Comparison of ENCODE assay signal across 8 cellular contexts in the genomic region with DNA sequence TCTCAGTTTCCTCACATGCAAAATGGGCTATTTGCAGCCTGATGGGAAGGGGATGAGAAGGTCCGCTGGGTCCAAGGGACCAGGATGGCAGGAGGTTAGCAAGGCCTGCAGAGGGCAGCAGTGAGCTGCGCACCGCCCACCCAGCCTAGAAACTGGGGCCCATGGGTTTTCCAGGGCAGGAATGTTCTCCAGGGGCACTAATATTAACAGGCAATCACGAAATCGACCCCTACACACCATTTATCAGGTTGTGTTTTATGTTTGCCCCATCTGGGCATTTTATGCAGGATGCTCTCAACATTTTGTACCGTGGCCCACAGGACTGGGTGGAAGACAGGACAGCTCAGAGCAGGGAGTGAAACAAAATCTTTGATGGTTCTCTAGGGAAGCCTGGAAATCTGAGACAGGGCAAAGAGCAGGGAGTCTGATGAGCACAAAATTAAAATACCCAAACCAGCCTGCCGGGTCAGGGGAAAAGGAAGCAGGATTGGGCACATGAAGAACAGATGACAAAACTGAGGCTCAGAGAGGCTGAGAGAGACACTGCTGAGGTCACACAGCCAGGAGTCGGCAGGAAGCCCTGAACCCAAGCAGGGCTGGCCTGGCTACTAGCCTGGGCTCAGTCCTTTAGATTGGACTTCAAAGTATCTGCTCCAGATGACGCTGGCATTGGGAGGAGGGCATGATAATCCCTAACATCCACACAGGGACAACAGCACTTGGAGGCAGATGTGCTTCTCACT. TPM values are rescaled to one million over a fixed set of nuclear protein-coding genes. Genes with fewer than 3 reads are reported as not detected.
DNase-seq lines count a peak whose midpoint lies in the region; ATAC-seq and TF ChIP-seq lines count a peak whose summit lies in the region.

No MANE protein-coding gene starts in this region.

- no peaks in the 10 kb centered on the region for H3K27me3 Mint-ChIP-seq in CD4-positive, CD25-positive, alpha-beta regulatory T cell

- no peaks in the 10 kb centered on the region for H3K27me3 ChIP-seq in CD4-positive, CD25-positive, alpha-beta regulatory T cell (ENCODE audit: control insufficient read depth, insufficient read depth, low read length)
- no peaks in the 10 kb centered on the region for H3K27me3 ChIP-seq in transverse colon

- no peak overlapping the region for H3K4me3 ChIP-seq in CD4-positive, CD25-positive, alpha-beta regulatory T cell (ENCODE audit: low read depth, low read length)
- no peak overlapping the region for H3K4me3 ChIP-seq in transverse colon

- intact Hi-C loops in transverse colon (cut with DNase I; ENCODE audit: low total_unique reads) = loop anchor here (2.0 kb wide), 1 partner anchor 104 kb away; no protein-coding TSS in a partner anchor

- peak; percentile 47 to 54 (median 47) for DNase-seq in CD4-positive, CD25-positive, alpha-beta regulatory T cell
- DNase-seq in HK-2 (ENCODE audit: unreplicated experiment) = peak; percentile 65
- DNase-seq in RPMI8226 = peak; percentile 61
- DNase-seq in activated gamma-delta T cell treated with anti-CD3 and anti-CD28 coated beads, Interleukin-2, amount 50 U/mL, for 16 hours (ENCODE audit: low read depth) = peak; percentile 50
- DNase-seq in fibroblast of the conjunctiva (ENCODE audit: low read depth) = peak; percentile 23
- DNase-seq in occipital lobe (lab: John Stamatoyannopoulos, UW) = peak; percentile 51
- peak; percentile 72 for DNase-seq in transverse colon

- in situ Hi-C loops in transverse colon (cut with MboI; ENCODE audit: low pct_ligation_motif_present in 1 of 4, low pct_unique_long_range_greater_than_20kb in 1 of 4, low sequenced_read_pairs in 3 of 4) = loop anchor here in 3 of 4 donors (5.0 to 10.0 kb wide), 2 partner anchors 104 to 106 kb away; no protein-coding TSS in a partner anchor

- peaks cover 7% of the 10 kb centered on the region for H3K36me3 Mint-ChIP-seq in CD4-positive, CD25-positive, alpha-beta regulatory T cell

- H3K36me3 ChIP-seq in CD4-positive, CD25-positive, alpha-beta regulatory T cell (ENCODE audit: control insufficient read depth, insufficient read depth, low read length) = no peaks in the 10 kb centered on the region
- no peaks in the 10 kb centered on the region for H3K36me3 ChIP-seq in transverse colon

- no peak for TF ChIP-seq EP300 in transverse colon (IDR thresholded peaks at IDR 0.05; ENCODE audit: low read depth)

- H3K4me1 Mint-ChIP-seq in CD4-positive, CD25-positive, alpha-beta regulatory T cell = peaks cover 6 to 43% (median 28%) of the 10 kb centered on the region in 4 donors

- peak; percentile 95 to 97 (median 96) for TF ChIP-seq CTCF in transverse colon (IDR thresholded peaks at IDR 0.05)

- no peak for TF ChIP-seq POLR2A in transverse colon (IDR thresholded peaks at IDR 0.05)

- H3K9me3 Mint-ChIP-seq in CD4-positive, CD25-positive, alpha-beta regulatory T cell = peaks cover 0 to 7% (median 0%) of the 10 kb centered on the region in 7 donors

- H3K4me1 ChIP-seq in CD4-positive, CD25-positive, alpha-beta regulatory T cell (ENCODE audit: control insufficient read depth, insufficient read depth, low read length, poor library complexity, severe bottlenecking) = peaks cover 44% of the 10 kb centered on the region
- peaks cover 10 to 50% (median 39%) of the 10 kb centered on the region in 4 donors for H3K4me1 ChIP-seq in transverse colon

- no peaks in the 10 kb centered on the region for H3K9me3 ChIP-seq in CD4-positive, CD25-positive, alpha-beta regulatory T cell (ENCODE audit: control insufficient read depth in 2 of 2, low read length in 2 of 2)
- H3K9me3 ChIP-seq in transverse colon = peaks cover 0 to 6% of the 10 kb centered on the region in 2 donors

- peak overlapping the region in 2 of 3 donors; percentile 75 to 84 for H3K27ac Mint-ChIP-seq in CD4-positive, CD25-positive, alpha-beta regulatory T cell

- H3K27ac ChIP-seq in CD4-positive, CD25-positive, alpha-beta regulatory T cell (ENCODE audit: insufficient read depth, low read length, poor library complexity, severe bottlenecking) = no peak overlapping the region
- peak overlapping the region; percentile 65 to 84 (median 80) for H3K27ac ChIP-seq in transverse colon

- peak; percentile 18 to 45 for ATAC-seq in CD4-positive, CD25-positive, alpha-beta regulatory T cell (ENCODE audit: low read depth in 2 of 2)
- ATAC-seq in HG03439 (IDR thresholded peaks at IDR 0.05; ENCODE audit: unreplicated experiment) = no peak

- peak overlapping the region; percentile 83 to 96 (median 90) for H3K4me3 Mint-ChIP-seq in CD4-positive, CD25-positive, alpha-beta regulatory T cell

- WGBS in transverse colon (ENCODE audit: low coverage in 1 of 2), 2 donors = 19 to 32% methylated on average over 4 to 9 of the region's 9 CpGs

RNA-seq across cellular contexts. Expression of a gene that starts 1.6 kb away (rescaled TPM):
- total RNA-seq in CD4-positive, CD25-positive, alpha-beta regulatory T cell = 66.3 TPM
- polyA plus RNA-seq in CD4-positive, CD25-positive, alpha-beta regulatory T cell = 1 to 10 TPM; 2.6 to 7.1 (median 2.8) TPM
- 53.2 TPM for total RNA-seq in occipital lobe
- 100 to 1,000 TPM in 2 of 4 donors, 10 to 100 TPM in 2; 36.9 to 514 (median 91.0) TPM for total RNA-seq in transverse colon

RNA-seq across cellular contexts. Expression of a gene that starts 33.4 kb away (rescaled TPM):
- total RNA-seq in CD4-positive, CD25-positive, alpha-beta regulatory T cell = 0.17 TPM
- polyA plus RNA-seq in CD4-positive, CD25-positive, alpha-beta regulatory T cell = under 1 TPM in 3 of 4 donors, not detected in 1; 0.42 to 0.61 (median 0.56) TPM
- 5.9 TPM for total RNA-seq in occipital lobe
- total RNA-seq in transverse colon = 1 to 10 TPM in 1 of 4 donors, under 1 TPM in 2, not detected in 1; 0.37 to 1.1 (median 0.82) TPM

RNA-seq across cellular contexts. Expression of a gene that starts 36.9 kb away (rescaled TPM):
- total RNA-seq in CD4-positive, CD25-positive, alpha-beta regulatory T cell = not detected
- under 1 TPM in 2 of 4 donors, not detected in 2; 0.15 to 0.29 TPM for polyA plus RNA-seq in CD4-positive, CD25-positive, alpha-beta regulatory T cell
- total RNA-seq in occipital lobe (1.9 TPM), transverse colon (under 1 TPM in 1 of 4 donors, not detected in 3; 0.32 TPM)
